Comparison of ENCODE assay signal across 8 cellular contexts in genomic region chr16:65120811-65121721, GRCh38. TPM values are rescaled to one million over a fixed set of nuclear protein-coding genes. Genes with fewer than 3 reads are reported as not detected.
A peak's percentile ranks its signal among the peaks of the same experiment; 100 is the strongest.
DNase-seq lines count a peak whose midpoint lies in the region; ATAC-seq and TF ChIP-seq lines count a peak whose summit lies in the region.

No MANE protein-coding gene starts in this region.

- H3K9ac ChIP-seq in iPS-15b (ENCODE audit: low read depth, low read length), result no peak overlapping the region

- H3K4me3 ChIP-seq in ascending aorta, result peak overlapping the region; percentile 83 to 84
- H3K4me3 ChIP-seq in iPS-15b (ENCODE audit: low read depth, low read length), result peak overlapping the region; percentile 71
- peak overlapping the region; percentile 74 for H3K4me3 ChIP-seq in retinal pigment epithelial cell (ENCODE audit: low read length)

- DNase-seq in EL (peak; percentile 29), ascending aorta (ENCODE audit: low spot score in 2 of 2) (peak in 1 of 2 donors; percentile 68), retinal pigment epithelial cell (ENCODE audit: low read depth) (no peak), NOMO-1 treated with DMSO at 0.1 percent for 48 hours (lab: John Stamatoyannopoulos, UW; ENCODE audit: unreplicated experiment) (no peak), NCI-H774 (lab: John Stamatoyannopoulos, UW) (no peak)

- ATAC-seq in GM18498 (IDR thresholded peaks at IDR 0.05; ENCODE audit: unreplicated experiment), result no peak
- no peak for ATAC-seq in GM18502 (IDR thresholded peaks at IDR 0.05; ENCODE audit: poor library complexity, unreplicated experiment)

- H3K27me3 ChIP-seq in ascending aorta (no peaks in the 10 kb centered on the region), iPS-15b (ENCODE audit: control insufficient read depth, insufficient read depth, low read length) (peaks cover 68% of the 10 kb centered on the region)

- TF ChIP-seq CTCF in ascending aorta (IDR thresholded peaks at IDR 0.05) (no peak), retinal pigment epithelial cell (conservative IDR thresholded peaks at IDR 0.05; ENCODE audit: low read depth, low read length) (no peak)

- peaks cover 2 to 20% of the 10 kb centered on the region in 2 donors for H3K4me1 ChIP-seq in ascending aorta
- H3K4me1 ChIP-seq in iPS-15b (ENCODE audit: control insufficient read depth, insufficient read depth, low read length), result peaks cover 8% of the 10 kb centered on the region

- no peaks in the 10 kb centered on the region for H3K36me3 ChIP-seq in ascending aorta
- no peaks in the 10 kb centered on the region for H3K36me3 ChIP-seq in iPS-15b (ENCODE audit: control insufficient read depth, insufficient read depth, low read length)

- H3K9me3 ChIP-seq in ascending aorta, result no peaks in the 10 kb centered on the region
- no peaks in the 10 kb centered on the region for H3K9me3 ChIP-seq in iPS-15b (ENCODE audit: control insufficient read depth, insufficient read depth, low read length)

- H3K27ac ChIP-seq in ascending aorta, result peak overlapping the region; percentile 93 to 97

- intact Hi-C loops in ascending aorta (cut with DNase I), result loop anchor here (5.0 to 10.0 kb wide), 5 partner anchors 191 to 924 kb away; no protein-coding TSS in a partner anchor

RNA-seq across cellular contexts. Expression of gene CDH11, which starts 0.8 kb away (rescaled TPM):
- 145 TPM for total RNA-seq in ascending aorta
